In genomic region chr3:156601497-156601896, GRCh38 we compare ENCODE assay signal across 20 cellular contexts. TPM values are rescaled to one million over a fixed set of nuclear protein-coding genes. Genes with fewer than 3 reads are reported as not detected.
DNase-seq lines count a peak whose midpoint lies in the region; ATAC-seq, FAIRE-seq and TF ChIP-seq lines count a peak whose summit lies in the region.
"Had no signal": no experiment of that assay in that cellular context is flagged by ENCODE, and none has a peak within 500 bp of the region (broad histone marks: within the 10 kb centered on the region; RNA-seq: fewer than 3 reads in every experiment).

No MANE protein-coding gene starts in this region.

- DNase-seq in ELR (ENCODE audit: low read depth) (peak; percentile 57), M059J (ENCODE audit: low read depth) (peak; percentile 66), K562 (ENCODE audit: extremely low read depth in 1 of 4, low spot score in 3 of 4) (peak in 1 of 4 experiments; percentile 83), renal cortical epithelial cell (ENCODE audit: low read depth) (peak; percentile 44), Right ventricle myocardium superior (no peak)
- no peak for DNase-seq in CD4-positive, alpha-beta memory T cell
- DNase-seq in stimulated activated CD8-positive, alpha-beta memory T cell treated with anti-CD3 and anti-CD28 coated beads, Interleukin-4, amount 100 ng/mL, for 48 hours, result no peak
- DNase-seq: 8988T; C1 segment of cervical spinal cord; CD4-positive, alpha-beta T cell; DMS153; DMS79 treated with DMSO at 0.1 percent for 48 hours; EL; GDM1; HCEC 1CT had no signal

- no peaks in the 10 kb centered on the region for H4K20me1 ChIP-seq in K562 (replicated peaks; ENCODE audit: control insufficient read depth, insufficient read depth, low read length)

- peaks cover 0 to 3% (median 0%) of the 10 kb centered on the region in 8 donors for H3K9me3 Mint-ChIP-seq in CD4-positive, alpha-beta memory T cell
- H3K9me3 Mint-ChIP-seq: CD4-positive, alpha-beta T cell had no signal

- peaks cover 26 to 55% of the 10 kb centered on the region in 2 experiments for H3K4me1 ChIP-seq in K562 (replicated peaks in 1 of 2; ENCODE audit: control insufficient read depth in 2 of 2, insufficient read depth in 2 of 2, low read length in 2 of 2)
- no peaks in the 10 kb centered on the region for H3K4me1 ChIP-seq in CD4-positive, alpha-beta memory T cell (ENCODE audit: insufficient read depth, low read length)

- H3K9ac ChIP-seq in K562 (ENCODE audit: insufficient read depth in 1 of 2, low read depth in 2 of 2, low read length in 2 of 2), result peak overlapping the region in 1 of 2 experiments; percentile 31; a peak in 1 of 4 replicates

- intact Hi-C loops in K562 (cut with micrococcal nuclease) (no loop called here), Right ventricle myocardium superior (cut with DNase I) (no loop called here)
- intact Hi-C loops in CD4-positive, alpha-beta memory T cell (cut with micrococcal nuclease), result no loop called here

- TF ChIP-seq RAD21 in K562 (CRISPR knock-in tag; conservative IDR thresholded peaks at IDR 0.05 in 1 of 2, IDR thresholded peaks at IDR 0.05 in 1 of 2), result peak in 1 of 2 experiments; percentile 52; a peak in 2 of 4 replicates

- no peak overlapping the region for H3K4me3 Mint-ChIP-seq in CD4-positive, alpha-beta memory T cell
- H3K4me3 Mint-ChIP-seq: B cell; CD4-positive, alpha-beta T cell had no signal

- 9% methylated on average over 3 of the region's 3 CpGs for WGBS in K562 (ENCODE audit: insufficient coverage, low coverage, missing lambda C conversion rate)

- CTCF ChIA-PET in K562 (lab: Yijun Ruan, JAX; ENCODE audit: low intra/inter-chr PET ratio), result no interaction called here
- CTCF ChIA-PET in CD4-positive, alpha-beta memory T cell (lab: Charles Lee; ENCODE audit: partially characterized antibody), result interaction anchor here (0.9 to 1.7 kb wide), 4 partner anchors 9 to 537 kb away, joined by 3 to 4 read pairs (median 4); no protein-coding TSS in a partner anchor

- H2AFZ ChIP-seq in K562 (ENCODE audit: low read depth, low read length), result peak overlapping the region; percentile 78

- ATAC-seq in K562, result peak; percentile 16
- no peak for ATAC-seq in Right ventricle myocardium superior (ENCODE audit: poor library complexity)

- no peak overlapping the region for H3K4me3 ChIP-seq in K562
- no peak overlapping the region for H3K4me3 ChIP-seq in CD4-positive, alpha-beta memory T cell (ENCODE audit: low read length in 2 of 2)

- TF ChIP-seq POLR2A in K562 (conservative IDR thresholded peaks at IDR 0.05), result no peak

- H3K27ac Mint-ChIP-seq in CD4-positive, alpha-beta memory T cell, result no peak overlapping the region
- H3K27ac Mint-ChIP-seq: B cell; CD4-positive, alpha-beta T cell had no signal

- no peaks in the 10 kb centered on the region for H3K27me3 ChIP-seq in K562 (ENCODE audit: control insufficient read depth in 2 of 2, insufficient read depth in 2 of 2, low read length in 2 of 2)
- no peaks in the 10 kb centered on the region for H3K27me3 ChIP-seq in CD4-positive, alpha-beta memory T cell (ENCODE audit: insufficient read depth, low read length)

- no peaks in the 10 kb centered on the region for H3K79me2 ChIP-seq in K562 (ENCODE audit: control insufficient read depth, insufficient read depth, low read length)

- POLR2A ChIA-PET in K562 (lab: Yijun Ruan, JAX), result interaction anchor here (0.6 to 2.2 kb wide), 7 partner anchors 13 to 559 kb away, joined by 3 to 10 read pairs (median 4); partner anchors contain the start of gene SSR3
- POLR2A ChIA-PET in CD4-positive, alpha-beta memory T cell (lab: Charles Lee; ENCODE audit: partially characterized antibody), result interaction anchor here (1.3 kb wide), 1 partner anchor 74 kb away, joined by 3 read pairs; the partner anchor contains the start of gene TIPARP

- FAIRE-seq in K562 (lab: Jason Lieb, UNC), result peak; percentile 77
- FAIRE-seq: GM12892, GM19239, H1 had no signal

- H3K27me3 Mint-ChIP-seq in CD4-positive, alpha-beta memory T cell, result peaks cover 6 to 7% of the 10 kb centered on the region in 2 donors

- BruUV-seq in K562 (replicated peaks; lab: Mats Ljungman, UMichigan), result no TSS peak

- no peaks in the 10 kb centered on the region for H3K9me1 ChIP-seq in K562 (ENCODE audit: control insufficient read depth, insufficient read depth, low read length)

- peaks cover 0 to 8% (median 4%) of the 10 kb centered on the region in 4 donors for H3K4me1 Mint-ChIP-seq in CD4-positive, alpha-beta memory T cell

- TF ChIP-seq CTCF in K562 (IDR thresholded peaks at IDR 0.05 in 2 of 3, conservative IDR thresholded peaks at IDR 0.05 in 1 of 3; ENCODE audit: insufficient read depth in 2 of 3, low read depth in 1 of 3, low read length in 3 of 3), result peak in 1 of 3 experiments; percentile 25; a peak in 1 of 6 replicates

- H3K4me2 ChIP-seq in K562 (ENCODE audit: insufficient read depth, low read length), result peak overlapping the region; percentile 25; the same call in 1 of the 2 replicates

- H3K9me3 ChIP-seq in K562 (replicated peaks; ENCODE audit: control insufficient read depth, insufficient read depth, low read depth, low read length), result no peaks in the 10 kb centered on the region
- no peaks in the 10 kb centered on the region for H3K9me3 ChIP-seq in CD4-positive, alpha-beta memory T cell (ENCODE audit: control insufficient read depth in 1 of 2, low read length in 2 of 2)

- peak overlapping the region; percentile 66 for H3K27ac ChIP-seq in K562 (ENCODE audit: extremely low read depth, low read depth, low read length)
- no peak overlapping the region for H3K27ac ChIP-seq in CD4-positive, alpha-beta memory T cell (ENCODE audit: low read depth, low read length)
- H3K27ac ChIP-seq: HL-60 had no signal

- H3K36me3 ChIP-seq in K562 (ENCODE audit: control insufficient read depth, insufficient read depth, low read length), result no peaks in the 10 kb centered on the region
- no peaks in the 10 kb centered on the region for H3K36me3 ChIP-seq in CD4-positive, alpha-beta memory T cell (ENCODE audit: insufficient read depth, low read length)

- in situ Hi-C loops in K562 (cut with MboI), result no loop called here

- TF ChIP-seq EP300 in K562 (IDR thresholded peaks at IDR 0.05; ENCODE audit: low read length), result no peak; the same call in 1 of the 2 replicates

- no peaks in the 10 kb centered on the region for H3K36me3 Mint-ChIP-seq in CD4-positive, alpha-beta memory T cell

TF ChIP-seq in K562, 482 proteins besides CTCF, POLR2A, EP300 and RAD21 (continues in another document):
- TF ChIP-seq DPF2 (IDR thresholded peaks at IDR 0.05), result peak; percentile 75
- no peak for TF ChIP-seq U2AF2 (optimal IDR thresholded peaks at IDR 0.05; ENCODE audit: low read depth, low read length)
- TF ChIP-seq CEBPG (CRISPR knock-in tag; IDR thresholded peaks at IDR 0.05), result no peak
- TF ChIP-seq CEBPG (tag; conservative IDR thresholded peaks at IDR 0.05 in 1 of 2, IDR thresholded peaks at IDR 0.05 in 1 of 2), result 0 out of 4 replicates have a peak, but pooled peaks of 1 of the 2 experiments have one; percentile 26
- no peak for TF ChIP-seq ZNF444 (CRISPR knock-in tag; IDR thresholded peaks at IDR 0.05)
- TF ChIP-seq MTA2 (IDR thresholded peaks at IDR 0.05; ENCODE audit: low read depth), result peak; percentile 47; the same call in 1 of the 2 replicates
- TF ChIP-seq DDX20 (tag; IDR thresholded peaks at IDR 0.05; ENCODE audit: low read depth), result peak; percentile 39; the same call in 1 of the 2 replicates
- peak; percentile 62 for TF ChIP-seq SOX6 (IDR thresholded peaks at IDR 0.05)
- peak; percentile 15; the same call in 1 of the 2 replicates for TF ChIP-seq CTBP1 (IDR thresholded peaks at IDR 0.05; ENCODE audit: borderline replicate concordance)

RNA-seq across cellular contexts. Expression of gene SSR3, which starts 46.6 kb away (rescaled TPM):
- 291 and 378 TPM in 2 replicates for total RNA-seq in M059J (2014; rRNA removed; shearing (Covaris generic))
- total RNA-seq in K562 (2011; cell fraction: chromatin; rRNA removed; ENCODE audit: low replicate concordance), result 161 and 194 TPM in 2 replicates
- total RNA-seq in K562 (2011; cell fraction: nucleolus; rRNA removed), result 173 and 183 TPM in 2 replicates
- 226 and 257 TPM in 2 replicates for total RNA-seq in K562 (2011; cell fraction: nucleoplasm; rRNA removed)
- total RNA-seq in K562 (2014; rRNA removed) (104 and 139 TPM in 2 replicates), K562 (2014; rRNA removed; fragmentation: Illumina TruSeq; extraction: Trizol) (330 and 368 TPM in 2 replicates), K562 (2015; rRNA removed; fragmentation: Illumina TruSeq; extraction: Trizol) (206 and 248 TPM in 2 replicates), K562 (2021) (243 and 257 TPM in 2 replicates), renal cortical epithelial cell (347 and 520 TPM in 2 replicates), Right ventricle myocardium superior (192 TPM)
- polyA plus RNA-seq in K562 (2011; rRNA removed) (354 and 388 TPM in 2 replicates), K562 (2014; fragmentation: Illumina TruSeq; extraction: Trizol) (246 and 307 TPM in 2 replicates), K562 (2014; fragmentation: Nextera tagmentation; extraction: Ambion mirVana) (100 to 1,000 TPM; 423 to 464 TPM), K562 (2014; rRNA removed) (154 and 214 TPM in 2 replicates)
- polyA plus RNA-seq in K562 (2011; cell fraction: cytosol; rRNA removed), result 155 and 228 TPM in 2 replicates
- 70.9 and 103 TPM in 2 replicates for polyA plus RNA-seq in K562 (2011; cell fraction: nucleus; rRNA removed)
- 284 and 396 TPM in 2 replicates for polyA plus RNA-seq in K562 (2012)
- 571 and 620 TPM in 2 replicates for polyA minus RNA-seq in K562 (2011; rRNA and poly(A)+ RNA removed)
- polyA minus RNA-seq in K562 (2011; cell fraction: cytosol; rRNA and poly(A)+ RNA removed), result 141 and 146 TPM in 2 replicates
- 74.0 and 143 TPM in 2 replicates for polyA minus RNA-seq in K562 (2011; cell fraction: nucleus; rRNA and poly(A)+ RNA removed)
- total RNA-seq in CD4-positive, alpha-beta memory T cell, result 100 to 1,000 TPM; 132 to 138 TPM
- polyA plus RNA-seq in CD4-positive, alpha-beta memory T cell, result 100 to 1,000 TPM; 136 to 158 TPM

Comparison
In these comparisons a context has a peak if more than half of its experiments do, and no peak if none do; other contexts are left out.
1. DNase-seq: peak in ELR (single experiment), M059J (single experiment) and renal cortical epithelial cell (single experiment); none in CD4-positive, alpha-beta memory T cell (0 of 5), Right ventricle myocardium superior (single experiment) and stimulated activated CD8-positive, alpha-beta memory T cell treated with anti-CD3 and anti-CD28 coated beads, Interleukin-4, amount 100 ng/mL, for 48 hours (single experiment).